ENCODE assay signal across 27 cellular contexts in the genomic region with DNA sequence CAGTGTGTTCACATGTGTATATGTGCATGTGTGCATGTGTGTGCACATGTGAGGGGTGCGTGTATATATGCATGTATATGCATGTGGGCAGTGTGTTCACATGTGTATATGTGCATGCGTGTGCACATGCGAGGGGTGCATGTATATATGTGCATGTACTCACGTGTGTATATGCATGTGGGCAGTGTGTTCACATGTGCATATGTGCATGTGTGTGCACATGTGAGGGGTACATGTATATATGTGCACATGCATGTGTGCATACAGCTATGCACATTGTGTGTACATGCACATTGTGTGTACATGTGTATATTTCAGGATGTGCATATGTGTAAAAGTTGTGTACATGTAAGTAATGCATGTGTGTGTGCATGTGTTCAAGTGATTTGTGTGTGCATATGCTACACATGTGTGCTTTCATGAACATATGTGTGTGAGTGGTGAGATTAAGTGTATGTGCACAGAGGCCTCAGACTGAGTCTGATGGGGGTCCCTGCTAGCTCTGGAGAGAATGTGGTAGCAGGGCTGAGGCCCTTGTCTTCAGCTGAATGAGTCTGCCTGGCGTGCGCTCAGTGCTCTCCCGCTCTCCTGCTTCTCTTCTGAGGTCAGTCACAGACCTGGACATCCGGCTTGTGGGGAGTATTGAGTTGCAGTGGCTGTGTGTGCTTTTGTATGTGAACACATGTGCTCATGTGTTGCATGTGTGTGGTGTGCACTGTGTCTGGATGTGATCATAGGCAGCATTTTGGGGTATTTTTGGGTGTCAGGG. TPM values are rescaled to one million over a fixed set of nuclear protein-coding genes. Genes with fewer than 3 reads are reported as not detected.
DNase-seq lines count a peak whose midpoint lies in the region; ATAC-seq and TF ChIP-seq lines count a peak whose summit lies in the region.
"Had no signal": no experiment of that assay in that cellular context is flagged by ENCODE, and none has a peak within 500 bp of the region (broad histone marks: within the 10 kb centered on the region; RNA-seq: fewer than 3 reads in every experiment).

No MANE protein-coding gene starts in this region.

- H3K27ac Mint-ChIP-seq in endothelial cell (ENCODE audit: unreplicated experiment) = peak overlapping the region; percentile 33
- no peak overlapping the region for H3K27ac Mint-ChIP-seq in activated CD4-positive, alpha-beta memory T cell treated with anti-CD3 and anti-CD28 coated beads, Interleukin-2, amount 10 ng/mL, durations not matched to agents 7 days and 5 days
- H3K27ac Mint-ChIP-seq: CD4-positive, CD25-positive, alpha-beta regulatory T cell had no signal

- H3K36me3 ChIP-seq in heart right ventricle (no peaks in the 10 kb centered on the region), osteoblast (ENCODE audit: insufficient read depth, low read length) (no peaks in the 10 kb centered on the region), suprapubic skin (no peaks in the 10 kb centered on the region)
- H3K36me3 ChIP-seq: BLaER1, MG63, SJSA1 had no signal

- H3K27me3 Mint-ChIP-seq in endothelial cell (ENCODE audit: unreplicated experiment) = peaks cover 5% of the 10 kb centered on the region
- H3K27me3 Mint-ChIP-seq in activated CD4-positive, alpha-beta memory T cell treated with anti-CD3 and anti-CD28 coated beads, Interleukin-2, amount 10 ng/mL, durations not matched to agents 7 days and 5 days = peaks cover 3% of the 10 kb centered on the region

- H3K9me3 ChIP-seq in heart right ventricle = peaks cover 0 to 18% (median 0%) of the 10 kb centered on the region in 11 donors
- H3K9me3 ChIP-seq in osteoblast (ENCODE audit: low read depth, low read length) = peaks cover 7% of the 10 kb centered on the region
- H3K9me3 ChIP-seq in suprapubic skin = peaks cover 5% of the 10 kb centered on the region

- CTCF ChIA-PET in activated CD4-positive, alpha-beta memory T cell treated with anti-CD3 and anti-CD28 coated beads, Interleukin-2, amount 10 ng/mL, durations not matched to agents 7 days and 5 days (lab: Charles Lee) = no interaction called here

- no peaks in the 10 kb centered on the region for H3K79me2 ChIP-seq in osteoblast (ENCODE audit: insufficient read depth, low read length)

- TF ChIP-seq CTCF in heart right ventricle (IDR thresholded peaks at IDR 0.05) (no peak), endothelial cell (IDR thresholded peaks at IDR 0.05; ENCODE audit: unreplicated experiment) (no peak), osteoblast (IDR thresholded peaks at IDR 0.05; ENCODE audit: extremely low read depth, low read depth, low read length) (no peak), suprapubic skin (IDR thresholded peaks at IDR 0.05) (no peak)

- in situ Hi-C loops in G401 (cut with HindIII; ENCODE audit: low sequenced_read_pairs) = no loop called here

- H3K27ac ChIP-seq in heart right ventricle = no peak overlapping the region
- no peak overlapping the region for H3K27ac ChIP-seq in osteoblast (ENCODE audit: low read depth, low read length)
- H3K27ac ChIP-seq in suprapubic skin = no peak overlapping the region
- H3K27ac ChIP-seq: BLaER1, SJSA1 had no signal

- H3K4me2 ChIP-seq in osteoblast (ENCODE audit: insufficient read depth, low read length) = no peak overlapping the region
- H3K4me2 ChIP-seq: BLaER1 had no signal

- no peaks in the 10 kb centered on the region for H3K9me3 Mint-ChIP-seq in endothelial cell (ENCODE audit: unreplicated experiment)
- peaks cover 22% of the 10 kb centered on the region for H3K9me3 Mint-ChIP-seq in activated CD4-positive, alpha-beta memory T cell treated with anti-CD3 and anti-CD28 coated beads, Interleukin-2, amount 10 ng/mL, durations not matched to agents 7 days and 5 days

- H3K4me1 ChIP-seq in heart right ventricle = no peaks in the 10 kb centered on the region
- no peaks in the 10 kb centered on the region for H3K4me1 ChIP-seq in osteoblast (ENCODE audit: insufficient read depth, low read length)
- no peaks in the 10 kb centered on the region for H3K4me1 ChIP-seq in suprapubic skin
- H3K4me1 ChIP-seq: SJSA1 had no signal

- H3K4me3 ChIP-seq in heart right ventricle (no peak overlapping the region), osteoblast (ENCODE audit: insufficient read depth, low read length) (no peak overlapping the region), suprapubic skin (no peak overlapping the region)
- H3K4me3 ChIP-seq: BLaER1, MG63, SJSA1 had no signal

- ATAC-seq in heart right ventricle = no peak

- no peak for TF ChIP-seq EP300 in suprapubic skin (IDR thresholded peaks at IDR 0.05)

- DNase-seq in cardiac septum (ENCODE audit: low spot score) (peak; percentile 35), heart right ventricle (no peak), endothelial cell (ENCODE audit: low spot score) (no peak), osteoblast (ENCODE audit: insufficient read length, low spot score, missing footprints) (peak; percentile 21), suprapubic skin (ENCODE audit: low spot score in 2 of 2) (peak; percentile 18 to 30), LoVo (ENCODE audit: low spot score) (no peak), G401 (ENCODE audit: low spot score) (no peak)
- DNase-seq in activated CD4-positive, alpha-beta memory T cell treated with anti-CD3 and anti-CD28 coated beads, Interleukin-2, amount 10 ng/mL, durations not matched to agents 7 days and 5 days = no peak
- DNase-seq: CD4-positive, CD25-positive, alpha-beta regulatory T cell; DMS53; GDM1; GOT3; HCEC 1CT; KBM-7; MG63; NCI-H1105 treated with DMSO at 0.1 percent for 48 hours; NCI-H146; NCI-H1930; NCI-H2107; NCI-H446; NCI-H524 treated with DMSO at 0.1 percent for 48 hours; NCI-H774 had no signal

- H3K4me3 Mint-ChIP-seq in endothelial cell (ENCODE audit: unreplicated experiment) = peak overlapping the region; percentile 39
- no peak overlapping the region for H3K4me3 Mint-ChIP-seq in activated CD4-positive, alpha-beta memory T cell treated with anti-CD3 and anti-CD28 coated beads, Interleukin-2, amount 10 ng/mL, durations not matched to agents 7 days and 5 days
- H3K4me3 Mint-ChIP-seq: CD4-positive, CD25-positive, alpha-beta regulatory T cell had no signal

- H3K27me3 ChIP-seq in heart right ventricle = peaks cover 0 to 36% (median 7%) of the 10 kb centered on the region in 7 donors
- peaks cover 6% of the 10 kb centered on the region for H3K27me3 ChIP-seq in osteoblast (ENCODE audit: insufficient read depth, low read length)
- H3K27me3 ChIP-seq in suprapubic skin = peaks cover 51% of the 10 kb centered on the region
- H3K27me3 ChIP-seq: BLaER1, MG63 had no signal

- H2AFZ ChIP-seq in osteoblast (ENCODE audit: low read length) = no peak overlapping the region

- intact Hi-C loops in cardiac septum (cut with DNase I) (no loop called here), heart right ventricle (cut with DNase I) (no loop called here)

- POLR2A ChIA-PET in activated CD4-positive, alpha-beta memory T cell treated with anti-CD3 and anti-CD28 coated beads, Interleukin-2, amount 10 ng/mL, durations not matched to agents 7 days and 5 days (lab: Charles Lee) = no interaction called here

- TF ChIP-seq POLR2A in suprapubic skin (IDR thresholded peaks at IDR 0.05) = no peak

- peaks cover 10% of the 10 kb centered on the region for H3K36me3 Mint-ChIP-seq in endothelial cell (ENCODE audit: low read depth, unreplicated experiment)
- H3K36me3 Mint-ChIP-seq in activated CD4-positive, alpha-beta memory T cell treated with anti-CD3 and anti-CD28 coated beads, Interleukin-2, amount 10 ng/mL, durations not matched to agents 7 days and 5 days (ENCODE audit: low read depth) = peaks cover 3% of the 10 kb centered on the region
- H3K36me3 Mint-ChIP-seq: CD4-positive, CD25-positive, alpha-beta regulatory T cell had no signal

- peaks cover 3% of the 10 kb centered on the region for H3K4me1 Mint-ChIP-seq in endothelial cell (ENCODE audit: unreplicated experiment)
- H3K4me1 Mint-ChIP-seq in activated CD4-positive, alpha-beta memory T cell treated with anti-CD3 and anti-CD28 coated beads, Interleukin-2, amount 10 ng/mL, durations not matched to agents 7 days and 5 days = no peaks in the 10 kb centered on the region
- H3K4me1 Mint-ChIP-seq: CD4-positive, CD25-positive, alpha-beta regulatory T cell had no signal

- WGBS in heart right ventricle, 2 donors = 86 to 94% methylated on average over 8 of the region's 8 CpGs
- WGBS in suprapubic skin = 87% methylated on average over 6 of the region's 8 CpGs

- H4K20me1 ChIP-seq in osteoblast (ENCODE audit: insufficient read depth, low read length) = no peaks in the 10 kb centered on the region
- H4K20me1 ChIP-seq: BLaER1 had no signal

RNA-seq across cellular contexts. Expression of a gene that starts 19.9 kb away (rescaled TPM):
- total RNA-seq in cardiac septum (not detected), heart right ventricle (under 1 TPM in 9 of 10 donors, not detected in 1; 0.05 to 0.35 (median 0.11) TPM), endothelial cell (ENCODE audit: unreplicated experiment) (0.74 TPM), osteoblast (not detected in 2 replicates), suprapubic skin (under 1 TPM in 1 of 4 donors, not detected in 3; 0.34 TPM)
- polyA plus RNA-seq in heart right ventricle = under 1 TPM; 0.01 to 0.15 TPM
- 0.12 and 0.20 TPM in 2 replicates for total RNA-seq in G401 (2014; rRNA removed; shearing (Covaris generic))
- not detected for total RNA-seq in activated CD4-positive, alpha-beta memory T cell treated with anti-CD3 and anti-CD28 coated beads, Interleukin-2, amount 10 ng/mL, durations not matched to agents 7 days and 5 days
- total RNA-seq: CD4-positive, CD25-positive, alpha-beta regulatory T cell; HT1080; LHCN-M2; SJSA1 had no signal
- polyA plus RNA-seq: AG04450 had no signal

RNA-seq across cellular contexts. Expression of a gene that starts 37.0 kb away (rescaled TPM):
- total RNA-seq in cardiac septum (not detected), heart right ventricle (not detected), endothelial cell (ENCODE audit: unreplicated experiment) (not detected), osteoblast (not detected in 2 replicates), suprapubic skin (not detected)
- not detected for polyA plus RNA-seq in heart right ventricle
- not detected in 2 replicates for total RNA-seq in G401 (2014; rRNA removed; shearing (Covaris generic))
- not detected for total RNA-seq in activated CD4-positive, alpha-beta memory T cell treated with anti-CD3 and anti-CD28 coated beads, Interleukin-2, amount 10 ng/mL, durations not matched to agents 7 days and 5 days
- total RNA-seq: CD4-positive, CD25-positive, alpha-beta regulatory T cell; HT1080; LHCN-M2; SJSA1 had no signal
- polyA plus RNA-seq: AG04450; CD4-positive, CD25-positive, alpha-beta regulatory T cell had no signal

Comparison
In these comparisons a context has a peak if more than half of its experiments do, and no peak if none do; other contexts are left out.
1. DNase-seq: peak in cardiac septum (single experiment), osteoblast (single experiment) and suprapubic skin (2 of 2); none in heart right ventricle (0 of 2), endothelial cell (single experiment), LoVo (single experiment), G401 (single experiment) and activated CD4-positive, alpha-beta memory T cell treated with anti-CD3 and anti-CD28 coated beads, Interleukin-2, amount 10 ng/mL, durations not matched to agents 7 days and 5 days (single experiment).